In the genomic region with DNA sequence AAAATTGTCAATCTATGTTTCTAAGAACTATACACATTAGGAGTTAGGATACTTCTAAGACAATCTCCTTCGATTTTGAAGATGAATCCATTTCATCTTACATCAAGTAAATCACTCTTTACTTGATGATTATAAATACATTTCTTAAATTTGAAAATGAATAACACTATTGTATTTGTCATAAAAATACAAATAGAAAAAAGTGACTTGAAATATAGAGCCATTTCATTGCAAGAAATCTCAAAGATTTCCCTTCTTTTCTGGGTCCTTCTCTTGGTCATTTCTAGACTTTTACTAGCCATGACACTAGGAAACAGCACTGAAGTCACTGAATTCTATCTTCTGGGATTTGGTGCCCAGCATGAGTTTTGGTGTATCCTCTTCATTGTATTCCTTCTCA, we compare ENCODE assay signal across 10 cellular contexts. TPM values are rescaled to one million over a fixed set of nuclear protein-coding genes. Genes with fewer than 3 reads are reported as not detected.
"Had no signal": no experiment of that assay in that cellular context is flagged by ENCODE, and none has a peak within 500 bp of the region (broad histone marks: within the 10 kb centered on the region; RNA-seq: fewer than 3 reads in every experiment).

A gene with protein sequence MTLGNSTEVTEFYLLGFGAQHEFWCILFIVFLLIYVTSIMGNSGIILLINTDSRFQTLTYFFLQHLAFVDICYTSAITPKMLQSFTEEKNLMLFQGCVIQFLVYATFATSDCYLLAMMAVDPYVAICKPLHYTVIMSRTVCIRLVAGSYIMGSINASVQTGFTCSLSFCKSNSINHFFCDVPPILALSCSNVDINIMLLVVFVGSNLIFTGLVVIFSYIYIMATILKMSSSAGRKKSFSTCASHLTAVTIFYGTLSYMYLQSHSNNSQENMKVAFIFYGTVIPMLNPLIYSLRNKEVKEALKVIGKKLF (plus strand): TSS at position 301 of the 400 bp plus-strand sequence. CDS start 0 bp downstream, at position 301.

- H3K27ac ChIP-seq: HL-60 had no signal

- FAIRE-seq: HepG2, HTR-8/SVneo, K562 had no signal

- H3K4me3 ChIP-seq: K562 had no signal

- DNase-seq: IMR-90, KBM-7, KG1 had no signal

RNA-seq across cellular contexts. Expression of the gene that starts here (rescaled TPM):
- total RNA-seq: HepG2, HT-29, HT1080, IMR-90, K562 had no signal
- polyA plus RNA-seq: HepG2, IgD-negative memory B cell, IMR-90, K562 had no signal
